20 cellular contexts compared by ENCODE assay signal in the genomic region with DNA sequence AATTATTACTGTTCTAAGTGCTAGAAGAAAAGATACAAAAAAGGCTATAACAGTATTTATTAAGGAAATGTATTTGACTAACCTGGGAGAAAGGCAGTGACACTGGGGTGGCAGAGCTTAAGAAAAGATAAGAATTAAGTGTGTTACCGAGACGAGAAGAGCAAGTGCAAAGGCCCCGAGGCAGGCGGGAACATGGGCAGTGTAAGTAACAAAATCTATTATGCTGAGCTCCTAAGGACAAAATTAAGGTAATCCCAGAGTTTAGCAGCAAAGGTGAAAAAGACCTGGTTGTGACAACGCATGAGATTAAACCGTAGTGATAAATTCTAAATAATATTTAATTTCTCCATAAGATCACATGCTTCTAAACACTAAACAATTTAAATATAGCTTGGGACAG.
A peak's percentile ranks its signal among the peaks of the same experiment; 100 is the strongest.
DNase-seq lines count a peak whose midpoint lies in the region; ATAC-seq, FAIRE-seq and TF ChIP-seq lines count a peak whose summit lies in the region.
"Had no signal": no experiment of that assay in that cellular context is flagged by ENCODE, and none has a peak within 500 bp of the region (broad histone marks: within the 10 kb centered on the region; RNA-seq: fewer than 3 reads in every experiment).

No MANE protein-coding gene starts in this region.

- H4K20me1 ChIP-seq in K562 (replicated peaks; ENCODE audit: control insufficient read depth, insufficient read depth, low read length), result peaks cover 11% of the 10 kb centered on the region

- no peak for ATAC-seq in activated T-cell treated with anti-CD3 and anti-CD28 coated beads, Interleukin-2, amount 50 U/mL, for 72 hours (replicated peaks in 1 of 2)
- ATAC-seq in Panc1 (no peak), K562 (no peak), gastrocnemius medialis (no peak), upper lobe of left lung (ENCODE audit: low FRiP score in 2 of 2) (no peak)
- ATAC-seq: A549, GM23338 had no signal

- peaks cover 36% of the 10 kb centered on the region; the same call in 2 of the 3 replicates for H3K79me2 ChIP-seq in K562 (ENCODE audit: control insufficient read depth, insufficient read depth, low read length)

- no peak for TF ChIP-seq RAD21 in K562 (CRISPR knock-in tag; conservative IDR thresholded peaks at IDR 0.05 in 1 of 2, IDR thresholded peaks at IDR 0.05 in 1 of 2)

- peaks cover 4% of the 10 kb centered on the region; the same call in 1 of the 2 replicates for H3K36me3 ChIP-seq in Panc1 (ENCODE audit: control insufficient read depth, insufficient read depth, low read length)
- H3K36me3 ChIP-seq in K562 (ENCODE audit: control insufficient read depth, insufficient read depth, low read length), result peaks cover 29% of the 10 kb centered on the region; the same call in 2 of the 3 replicates
- H3K36me3 ChIP-seq in gastrocnemius medialis, result no peaks in the 10 kb centered on the region
- no peaks in the 10 kb centered on the region for H3K36me3 ChIP-seq in upper lobe of left lung
- H3K36me3 ChIP-seq: BE2C had no signal

- H3K9ac ChIP-seq in K562 (ENCODE audit: insufficient read depth in 1 of 2, low read depth in 2 of 2, low read length in 2 of 2), result no peak overlapping the region

- H3K4me3 ChIP-seq in Panc1 (ENCODE audit: low read depth in 2 of 2, low read length in 2 of 2), result no peak overlapping the region
- H3K4me3 ChIP-seq in K562, result no peak overlapping the region
- no peak overlapping the region for H3K4me3 ChIP-seq in gastrocnemius medialis
- no peak overlapping the region for H3K4me3 ChIP-seq in upper lobe of left lung
- H3K4me3 ChIP-seq: A549, GM23338 had no signal

- no peaks in the 10 kb centered on the region for H3K9me3 Mint-ChIP-seq in activated T-cell treated with anti-CD3 and anti-CD28 coated beads, Interleukin-2, amount 50 U/mL, for 72 hours
- H3K9me3 Mint-ChIP-seq: GM23338, H9 had no signal

- H3K4me2 ChIP-seq in K562 (ENCODE audit: insufficient read depth, low read length), result no peak overlapping the region
- H3K4me2 ChIP-seq: A549, GM23338 had no signal

- WGBS in K562 (ENCODE audit: insufficient coverage, low coverage, missing lambda C conversion rate), result 93% methylated on average over 6 of the region's 6 CpGs
- 90 to 97% methylated on average over 6 of the region's 6 CpGs for WGBS in upper lobe of left lung, 2 donors

- POLR2A ChIA-PET in Panc1 (lab: Charles Lee) (no interaction called here), K562 (lab: Yijun Ruan, JAX) (interaction anchor here (0.8 kb wide), 2 partner anchors 10 to 1182 kb away, joined by 3 to 4 read pairs; no protein-coding TSS in a partner anchor)

- in situ Hi-C loops in Panc1 (cut with HindIII; ENCODE audit: low pct_unique_long_range_greater_than_20kb, low sequenced_read_pairs) (no loop called here), K562 (cut with MboI) (no loop called here), gastrocnemius medialis (cut with MboI; ENCODE audit: low sequenced_read_pairs in 4 of 4) (loop anchor here in 2 of 4 donors (10.0 to 25.0 kb wide), 2 partner anchors 45 to 88 kb away; no protein-coding TSS in a partner anchor)

- no peaks in the 10 kb centered on the region for H3K27me3 Mint-ChIP-seq in activated T-cell treated with anti-CD3 and anti-CD28 coated beads, Interleukin-2, amount 50 U/mL, for 72 hours (ENCODE audit: low read depth)
- H3K27me3 Mint-ChIP-seq: CD4-positive, alpha-beta memory T cell had no signal

- peaks cover 17% of the 10 kb centered on the region for H3K4me1 ChIP-seq in Panc1 (ENCODE audit: control insufficient read depth, insufficient read depth, low read length)
- peaks cover 4 to 5% of the 10 kb centered on the region in 2 experiments; a peak in 3 of 5 replicates for H3K4me1 ChIP-seq in K562 (replicated peaks in 1 of 2; ENCODE audit: control insufficient read depth in 2 of 2, insufficient read depth in 2 of 2, low read length in 2 of 2)
- peaks cover 34 to 43% of the 10 kb centered on the region in 2 donors for H3K4me1 ChIP-seq in gastrocnemius medialis
- H3K4me1 ChIP-seq in upper lobe of left lung, result peaks cover 22 to 47% (median 35%) of the 10 kb centered on the region in 4 donors
- H3K4me1 ChIP-seq: BE2C had no signal

- H2AFZ ChIP-seq in K562 (ENCODE audit: low read depth, low read length), result no peak overlapping the region
- H2AFZ ChIP-seq: GM23338 had no signal

- H3K9me3 ChIP-seq in Panc1 (ENCODE audit: control insufficient read depth, insufficient read depth, low read depth, low read length) (no peaks in the 10 kb centered on the region), K562 (replicated peaks; ENCODE audit: control insufficient read depth, insufficient read depth, low read depth, low read length) (no peaks in the 10 kb centered on the region), gastrocnemius medialis (no peaks in the 10 kb centered on the region), upper lobe of left lung (no peaks in the 10 kb centered on the region)
- H3K9me3 ChIP-seq: A549, BE2C had no signal

- no peak for DNase-seq in activated T-cell treated with anti-CD3 and anti-CD28 coated beads, Interleukin-2, amount 50 U/mL, for 72 hours
- DNase-seq in activated T-cell treated with anti-CD3 and anti-CD28 coated beads, Interleukin-2, amount 50 U/mL, for 1 hour, result no peak
- DNase-seq in Panc1 (ENCODE audit: low read depth, low spot score) (no peak), K562 (ENCODE audit: extremely low read depth in 1 of 4, low spot score in 3 of 4) (no peak), gastrocnemius medialis (no peak), NCI-H1105 (lab: John Stamatoyannopoulos, UW) (no peak), upper lobe of left lung (no peak)
- DNase-seq: BE2C; CD4-positive, alpha-beta memory T cell; DMS153; DMS79 treated with DMSO at 0.1 percent for 48 hours; EL; H9 had no signal

- no peaks in the 10 kb centered on the region for H3K27me3 ChIP-seq in Panc1 (ENCODE audit: control insufficient read depth, insufficient read depth, low read length)
- no peaks in the 10 kb centered on the region for H3K27me3 ChIP-seq in K562 (ENCODE audit: control insufficient read depth in 2 of 2, insufficient read depth in 2 of 2, low read length in 2 of 2)
- H3K27me3 ChIP-seq in gastrocnemius medialis, result no peaks in the 10 kb centered on the region
- no peaks in the 10 kb centered on the region for H3K27me3 ChIP-seq in upper lobe of left lung
- H3K27me3 ChIP-seq: BE2C had no signal

- peaks cover 3 to 6% of the 10 kb centered on the region in 2 donors for H3K36me3 Mint-ChIP-seq in activated T-cell treated with anti-CD3 and anti-CD28 coated beads, Interleukin-2, amount 50 U/mL, for 72 hours (ENCODE audit: insufficient read depth in 2 of 2)

- no peak overlapping the region for H3K4me3 Mint-ChIP-seq in activated T-cell treated with anti-CD3 and anti-CD28 coated beads, Interleukin-2, amount 50 U/mL, for 72 hours
- H3K4me3 Mint-ChIP-seq: CD4-positive, alpha-beta memory T cell; GM23338; H9 had no signal

- no peak for TF ChIP-seq EP300 in K562 (IDR thresholded peaks at IDR 0.05; ENCODE audit: low read length)
- TF ChIP-seq EP300 in upper lobe of left lung (IDR thresholded peaks at IDR 0.05), result no peak

- H3K27ac Mint-ChIP-seq in activated T-cell treated with anti-CD3 and anti-CD28 coated beads, Interleukin-2, amount 50 U/mL, for 72 hours, result peak overlapping the region; percentile 62
- H3K27ac Mint-ChIP-seq: GM23338 had no signal

- no peak overlapping the region for H3K27ac ChIP-seq in Panc1 (ENCODE audit: low read length)
- H3K27ac ChIP-seq in K562 (ENCODE audit: extremely low read depth, low read depth, low read length), result no peak overlapping the region
- peak overlapping the region in 3 of 4 donors; percentile 24 to 56 (median 46) for H3K27ac ChIP-seq in gastrocnemius medialis
- H3K27ac ChIP-seq in upper lobe of left lung, result no peak overlapping the region
- H3K27ac ChIP-seq: A549, C4-2B had no signal

- no peak for FAIRE-seq in K562 (lab: Jason Lieb, UNC)
- FAIRE-seq: A549, D721Med, G401.6, GM12892, HTR-8/SVneo had no signal

- H3K9me1 ChIP-seq in K562 (ENCODE audit: control insufficient read depth, insufficient read depth, low read length), result no peaks in the 10 kb centered on the region

- TF ChIP-seq CTCF in Panc1 (IDR thresholded peaks at IDR 0.05) (no peak), K562 (IDR thresholded peaks at IDR 0.05 in 2 of 3, conservative IDR thresholded peaks at IDR 0.05 in 1 of 3; ENCODE audit: insufficient read depth in 2 of 3, low read depth in 1 of 3, low read length in 3 of 3) (no peak), gastrocnemius medialis (IDR thresholded peaks at IDR 0.05 in 4 of 5, conservative IDR thresholded peaks at IDR 0.05 in 1 of 5) (no peak), upper lobe of left lung (IDR thresholded peaks at IDR 0.05) (no peak)

- H3K4me1 Mint-ChIP-seq in activated T-cell treated with anti-CD3 and anti-CD28 coated beads, Interleukin-2, amount 50 U/mL, for 72 hours (ENCODE audit: low read depth), result peaks cover 62% of the 10 kb centered on the region

- no peak for TF ChIP-seq POLR2A in K562 (conservative IDR thresholded peaks at IDR 0.05)
- no peak for TF ChIP-seq POLR2A in gastrocnemius medialis (IDR thresholded peaks at IDR 0.05)
- no peak for TF ChIP-seq POLR2A in upper lobe of left lung (IDR thresholded peaks at IDR 0.05)

- intact Hi-C loops in Panc1 (cut with micrococcal nuclease; ENCODE audit: unreplicated experiment) (no loop called here), K562 (cut with micrococcal nuclease) (no loop called here), gastrocnemius medialis (cut with DNase I; ENCODE audit: low total_unique reads) (no loop called here)

- BruUV-seq in Panc1 (replicated peaks; lab: Mats Ljungman, UMichigan) (TSS peak; percentile 22), K562 (replicated peaks; lab: Mats Ljungman, UMichigan) (no TSS peak)

- CTCF ChIA-PET in Panc1 (lab: Charles Lee) (interaction anchor here (0.6 kb wide), 1 partner anchor 933 kb away, joined by 4 read pairs; no protein-coding TSS in a partner anchor), K562 (lab: Yijun Ruan, JAX; ENCODE audit: low intra/inter-chr PET ratio) (no interaction called here)

TF ChIP-seq in K562, 482 proteins besides CTCF, POLR2A, EP300 and RAD21 (continues in another document):
- TF ChIP-seq, protein P1, sequence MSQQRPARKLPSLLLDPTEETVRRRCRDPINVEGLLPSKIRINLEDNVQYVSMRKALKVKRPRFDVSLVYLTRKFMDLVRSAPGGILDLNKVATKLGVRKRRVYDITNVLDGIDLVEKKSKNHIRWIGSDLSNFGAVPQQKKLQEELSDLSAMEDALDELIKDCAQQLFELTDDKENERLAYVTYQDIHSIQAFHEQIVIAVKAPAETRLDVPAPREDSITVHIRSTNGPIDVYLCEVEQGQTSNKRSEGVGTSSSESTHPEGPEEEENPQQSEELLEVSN (IDR thresholded peaks at IDR 0.05; ENCODE audit: borderline replicate concordance in 1 of 2, extremely low read depth in 1 of 2, insufficient read depth in 1 of 2, insufficient read length in 1 of 2, low read depth in 1 of 2, low read length in 1 of 2, poor library complexity in 1 of 2, severe bottlenecking in 1 of 2), result no peak
- TF ChIP-seq RBM25 (IDR thresholded peaks at IDR 0.05; ENCODE audit: low read depth, low read length, severe bottlenecking) (peak; percentile 94), CAMTA2 (CRISPR knock-in tag; conservative IDR thresholded peaks at IDR 0.05) (no peak)

Comparison
In these comparisons a context has a peak if more than half of its experiments do, and no peak if none do; other contexts are left out.
1. H3K27ac ChIP-seq: peak in gastrocnemius medialis (3 of 4); none in Panc1 (single experiment), K562 (single experiment) and upper lobe of left lung (0 of 4).